ENCODE assay signal across 8 cellular contexts in the genomic region with DNA sequence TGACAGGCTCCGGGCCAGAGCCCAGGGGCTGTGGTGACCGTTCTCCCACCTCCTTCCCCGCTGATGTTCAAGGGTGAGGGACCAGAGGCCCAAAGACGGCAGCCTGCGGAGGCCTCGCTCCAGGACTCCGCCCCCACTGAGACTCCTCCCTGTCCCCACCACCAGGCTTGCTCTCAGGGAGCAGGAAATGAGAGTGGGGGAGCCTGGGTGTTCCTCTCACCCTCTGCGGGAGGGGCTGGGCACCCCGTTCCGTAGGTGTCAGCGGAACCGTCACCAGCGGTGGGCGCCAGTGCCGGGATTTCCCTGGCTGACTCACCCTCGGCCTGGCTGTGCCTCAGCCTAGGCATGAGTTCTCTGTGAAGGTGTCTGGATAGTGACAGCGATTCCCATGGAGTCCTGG. TPM values are rescaled to one million over a fixed set of nuclear protein-coding genes. Genes with fewer than 3 reads are reported as not detected.
DNase-seq lines count a peak whose midpoint lies in the region; TF ChIP-seq lines count a peak whose summit lies in the region.

No MANE protein-coding gene starts in this region.

- H2BK12ac ChIP-seq in mesenchymal stem cell (ENCODE audit: low read length in 2 of 2): peak overlapping the region; percentile 15 to 21

- 56% methylated on average over 12 of the region's 17 CpGs for WGBS in mesenchymal stem cell

- no peak overlapping the region for H2AFZ ChIP-seq in mesenchymal stem cell (ENCODE audit: low read depth, low read length)

- H3K79me1 ChIP-seq in mesenchymal stem cell (replicated peaks; ENCODE audit: low read length, poor library complexity, severe bottlenecking): peaks cover 12% of the 10 kb centered on the region

- no peaks in the 10 kb centered on the region for H3K9me3 ChIP-seq in colonic mucosa
- H3K9me3 ChIP-seq in mesenchymal stem cell (ENCODE audit: control insufficient read depth, low read length): no peaks in the 10 kb centered on the region

- no peak for TF ChIP-seq CTCF in GM13977 (IDR thresholded peaks at IDR 0.05; ENCODE audit: extremely low read depth, insufficient read depth, missing control alignments)
- TF ChIP-seq CTCF in colonic mucosa (IDR thresholded peaks at IDR 0.05): no peak

- H3K4me2 ChIP-seq in mesenchymal stem cell (ENCODE audit: low read length, poor library complexity, severe bottlenecking): peak overlapping the region; percentile 20

- H3K4me3 ChIP-seq in colonic mucosa: no peak overlapping the region
- peak overlapping the region in 1 of 2 experiments; percentile 69 for H3K4me3 ChIP-seq in mesenchymal stem cell (ENCODE audit: insufficient read depth in 1 of 2, low read depth in 1 of 2, low read length in 2 of 2)

- H3K18ac ChIP-seq in mesenchymal stem cell (ENCODE audit: low read depth in 1 of 2, low read length in 2 of 2): peak overlapping the region; percentile 25 to 56

- H3K9ac ChIP-seq in colonic mucosa (ENCODE audit: low read depth in 2 of 2, low read length in 2 of 2): peak overlapping the region; percentile 54 to 82
- H3K9ac ChIP-seq in mesenchymal stem cell (ENCODE audit: low read length): peak overlapping the region; percentile 79

- in situ Hi-C loops in GM13977 (cut with MboI; ENCODE audit: low pct_unique_long_range_greater_than_20kb, low sequenced_read_pairs, unreplicated experiment): no loop called here

- intact Hi-C loops in colonic mucosa (cut with DNase I): no loop called here

- H2AK5ac ChIP-seq in mesenchymal stem cell (ENCODE audit: low read length, severe bottlenecking): peak overlapping the region; percentile 76

- no peak overlapping the region for H2BK5ac ChIP-seq in mesenchymal stem cell (ENCODE audit: low read depth, low read length, poor library complexity, severe bottlenecking)

- peak overlapping the region in 1 of 2 experiments; percentile 14 for H3K14ac ChIP-seq in mesenchymal stem cell (ENCODE audit: low read length in 2 of 2)

- H3K23ac ChIP-seq in mesenchymal stem cell (ENCODE audit: low read length in 2 of 2): no peak overlapping the region

- H2BK15ac ChIP-seq in mesenchymal stem cell (ENCODE audit: low read depth, poor library complexity, severe bottlenecking): peak overlapping the region; percentile 28

- peak; percentile 72 for DNase-seq in GM13977 (ENCODE audit: low spot score)
- DNase-seq in HT1080 (ENCODE audit: low read depth): peak; percentile 89
- DNase-seq in activated CD4-positive, alpha-beta T cell treated with anti-CD3 and anti-CD28 coated beads, Interleukin-2, amount 50 U/mL, for 4 hours: peak; percentile 94 to 95
- DNase-seq in colonic mucosa: peak; percentile 81
- peak; percentile 83 for DNase-seq in mesenchymal stem cell
- DNase-seq in stimulated activated CD8-positive, alpha-beta memory T cell treated with anti-CD3 and anti-CD28 coated beads, Interleukin-4, amount 100 ng/mL, for 1 hour (ENCODE audit: low read depth in 2 of 2, low spot score in 1 of 2): peak; percentile 69 to 87
- DNase-seq in NCI-H524 (lab: John Stamatoyannopoulos, UW): no peak
- DNase-seq in GF-D8 (lab: John Stamatoyannopoulos, UW): no peak

- H3K27me3 ChIP-seq in colonic mucosa: no peaks in the 10 kb centered on the region
- H3K27me3 ChIP-seq in mesenchymal stem cell (ENCODE audit: control insufficient read depth in 1 of 2, insufficient read depth in 1 of 2, low read length in 2 of 2): no peaks in the 10 kb centered on the region

- H4K91ac ChIP-seq in mesenchymal stem cell (ENCODE audit: low read length): peak overlapping the region; percentile 34

- peaks cover 76% of the 10 kb centered on the region for H3K4me1 ChIP-seq in colonic mucosa
- H3K4me1 ChIP-seq in mesenchymal stem cell (ENCODE audit: control insufficient read depth, insufficient read depth, low read depth, low read length): peaks cover 65% of the 10 kb centered on the region

- H3K27ac ChIP-seq in colonic mucosa: peak overlapping the region; percentile 65
- no peak overlapping the region for H3K27ac ChIP-seq in mesenchymal stem cell (ENCODE audit: low read length, poor library complexity, severe bottlenecking)

- no peak overlapping the region for H3K4ac ChIP-seq in mesenchymal stem cell (ENCODE audit: low read depth in 1 of 2, low read length in 2 of 2)

- no peaks in the 10 kb centered on the region for H3K36me3 ChIP-seq in colonic mucosa
- H3K36me3 ChIP-seq in mesenchymal stem cell (ENCODE audit: control insufficient read depth in 1 of 2, insufficient read depth in 2 of 2, low read depth in 1 of 2, low read length in 2 of 2): no peaks in the 10 kb centered on the region

- no peak overlapping the region for H2BK120ac ChIP-seq in mesenchymal stem cell (ENCODE audit: low read depth, low read length)

- H4K8ac ChIP-seq in mesenchymal stem cell (ENCODE audit: low read length): peak overlapping the region; percentile 73

RNA-seq across cellular contexts. Expression of a gene that starts 15.7 kb away (rescaled TPM):
- 3.7 and 6.2 TPM in 2 replicates for total RNA-seq in HT1080 (2014; rRNA removed; shearing (Covaris generic))
- polyA plus RNA-seq in HT1080 (2015; cell fraction: cytosol; rRNA removed): 5.3 and 5.9 TPM in 2 replicates
- polyA plus RNA-seq in HT1080 (2015; cell fraction: nucleus; rRNA removed): 9.5 and 10.1 TPM in 2 replicates
- 10 to 100 TPM in 1 of 2 donors, 1 to 10 TPM in 1; 7.5 to 12.2 TPM for total RNA-seq in colonic mucosa
- 2.0 TPM for polyA plus RNA-seq in mesenchymal stem cell (2013, experiment 1 of 2)
- polyA plus RNA-seq in mesenchymal stem cell (2013, experiment 2 of 2): 2.1 TPM

RNA-seq across cellular contexts. Expression of a gene that starts 56.5 kb away (rescaled TPM):
- 2.8 and 2.9 TPM in 2 replicates for total RNA-seq in HT1080 (2014; rRNA removed; shearing (Covaris generic))
- polyA plus RNA-seq in HT1080 (2015; cell fraction: cytosol; rRNA removed): 11.5 and 12.3 TPM in 2 replicates
- polyA plus RNA-seq in HT1080 (2015; cell fraction: nucleus; rRNA removed): 22.4 and 23.6 TPM in 2 replicates
- 10 to 100 TPM in 1 of 2 donors, 1 to 10 TPM in 1; 8.8 to 14.9 TPM for total RNA-seq in colonic mucosa
- 21.9 TPM for polyA plus RNA-seq in mesenchymal stem cell (2013, experiment 1 of 2)
- 19.4 TPM for polyA plus RNA-seq in mesenchymal stem cell (2013, experiment 2 of 2)

Comparison
In these comparisons a context has a peak if more than half of its experiments do, and no peak if none do; other contexts are left out.
1. DNase-seq: peak in GM13977 (single experiment), HT1080 (single experiment), activated CD4-positive, alpha-beta T cell treated with anti-CD3 and anti-CD28 coated beads, Interleukin-2, amount 50 U/mL, for 4 hours (2 of 2), colonic mucosa (single experiment), mesenchymal stem cell (single experiment) and stimulated activated CD8-positive, alpha-beta memory T cell treated with anti-CD3 and anti-CD28 coated beads, Interleukin-4, amount 100 ng/mL, for 1 hour (2 of 2); none in NCI-H524 (0 of 2) and GF-D8 (single experiment).